15 cellular contexts compared by ENCODE assay signal in the genomic region with DNA sequence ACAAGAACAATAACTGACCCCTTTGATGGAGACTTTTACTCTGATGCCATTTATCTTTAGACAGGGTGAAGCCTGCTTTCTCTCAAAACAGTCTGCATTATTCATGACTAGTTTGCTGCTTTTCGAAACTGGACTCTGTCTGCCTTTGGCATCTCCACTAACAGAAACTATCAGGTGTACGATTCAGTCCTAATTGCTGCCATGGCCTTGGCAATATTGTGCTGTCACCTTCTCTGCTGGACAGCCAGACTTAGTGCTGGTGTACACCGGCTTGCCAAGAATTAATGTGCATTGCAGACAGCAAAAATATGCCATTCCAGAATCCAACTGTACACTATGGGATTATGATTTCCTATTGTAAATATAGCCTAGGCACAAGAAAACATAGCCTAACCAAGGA.
"Had no signal": no experiment of that assay in that cellular context is flagged by ENCODE, and none has a peak within 500 bp of the region (broad histone marks: within the 10 kb centered on the region; RNA-seq: fewer than 3 reads in every experiment).

No MANE protein-coding gene starts in this region.

- H3K36me3 Mint-ChIP-seq: naive thymus-derived CD8-positive, alpha-beta T cell had no signal

- H3K27ac Mint-ChIP-seq: naive thymus-derived CD8-positive, alpha-beta T cell had no signal

- H3K27me3 ChIP-seq: neutrophil had no signal

- H3K4me3 ChIP-seq: dorsolateral prefrontal cortex, mucosa of descending colon, psoas muscle had no signal

- H3K4me3 Mint-ChIP-seq: naive thymus-derived CD8-positive, alpha-beta T cell had no signal

- H3K27ac ChIP-seq: dorsolateral prefrontal cortex, neutrophil, psoas muscle had no signal

- H3K9me3 ChIP-seq: mucosa of descending colon, neutrophil, psoas muscle had no signal

- ATAC-seq: esophagus mucosa; mucosa of descending colon; naive thymus-derived CD8-positive, alpha-beta T cell; psoas muscle had no signal

- H3K4me1 Mint-ChIP-seq: naive thymus-derived CD8-positive, alpha-beta T cell had no signal

- H3K4me1 ChIP-seq: psoas muscle had no signal

- DNase-seq: cortex of kidney; dorsolateral prefrontal cortex; effector memory CD4-positive, alpha-beta T cell; islet precursor cell; mammary epithelial cell; mucosa of descending colon; naive thymus-derived CD8-positive, alpha-beta T cell; psoas muscle; right cardiac atrium; small intestine; stimulated activated CD4-positive, alpha-beta T cell treated with anti-CD3 and anti-CD28 coated beads, Interleukin-12 subunit alpha, Interleukin-12 subunit beta, amount 100 ng/mL, for 4 hours; stimulated activated naive CD4-positive, alpha-beta T cell treated with Interleukin-2 at 50 U/mL for 16 hours; trophoblast cell had no signal
